Comparison of ENCODE assay signal across 6 cellular contexts in the genomic region with DNA sequence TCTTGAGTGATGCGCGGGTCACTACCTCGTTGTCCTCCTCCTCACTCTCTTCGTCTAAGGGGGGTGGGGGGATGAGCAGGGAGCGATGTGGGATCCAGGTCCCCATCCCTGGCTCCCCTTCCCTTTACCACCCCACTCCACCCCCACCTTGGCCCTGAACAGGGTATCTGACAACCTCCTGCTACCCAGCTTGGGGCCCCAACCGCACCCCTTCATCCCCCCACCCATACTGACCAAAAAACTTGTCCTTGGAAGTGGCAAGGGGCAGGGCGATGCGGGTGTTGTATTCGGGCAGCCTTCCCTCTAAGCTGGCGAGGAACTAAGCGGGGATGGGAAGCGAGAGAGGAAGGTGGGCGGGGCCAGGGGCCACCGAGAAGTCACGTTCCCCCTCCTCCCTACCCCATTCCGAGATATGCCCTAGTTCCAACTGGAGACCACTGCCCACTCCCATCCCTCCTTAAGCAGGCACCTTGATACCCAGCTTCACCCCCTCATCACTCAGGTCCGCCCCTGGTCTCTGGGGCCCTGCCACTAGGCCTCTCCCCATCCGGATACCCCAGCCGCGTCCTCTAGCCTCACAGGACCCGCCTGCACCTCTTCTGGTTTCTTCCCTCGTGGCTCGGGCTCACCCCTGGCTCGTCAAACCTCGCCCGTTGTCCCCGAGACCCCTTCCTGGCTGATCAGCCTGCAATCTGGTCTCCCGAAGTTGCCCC. TPM values are rescaled to one million over a fixed set of nuclear protein-coding genes. Genes with fewer than 3 reads are reported as not detected.
DNase-seq lines count a peak whose midpoint lies in the region; ATAC-seq and TF ChIP-seq lines count a peak whose summit lies in the region.

No MANE protein-coding gene starts in this region.

- no peak for ATAC-seq in activated CD8-positive, alpha-beta memory T cell treated with anti-CD3 and anti-CD28 coated beads, Interleukin-2, amount 10 ng/mL, durations not matched to agents 7 days and 5 days

- H3K9me3 Mint-ChIP-seq in HFFc6 (no peaks in the 10 kb centered on the region), progenitor cell of endocrine pancreas (ENCODE audit: low read depth) (no peaks in the 10 kb centered on the region)
- no peaks in the 10 kb centered on the region for H3K9me3 Mint-ChIP-seq in dendritic cell treated with granulocyte-macrophage colony-stimulating factor and Interleukin-4, amounts not matched to agents 40 ng/mL and 50 ng/mL, for 4 days
- H3K9me3 Mint-ChIP-seq in activated CD8-positive, alpha-beta memory T cell treated with anti-CD3 and anti-CD28 coated beads, Interleukin-2, amount 10 ng/mL, durations not matched to agents 7 days and 5 days (ENCODE audit: low read depth): no peaks in the 10 kb centered on the region

- H3K27me3 Mint-ChIP-seq in HFFc6 (ENCODE audit: insufficient read depth) (peaks cover 8% of the 10 kb centered on the region; the same call in 1 of the 2 replicates), progenitor cell of endocrine pancreas (peaks cover 35% of the 10 kb centered on the region)
- peaks cover 77% of the 10 kb centered on the region for H3K27me3 Mint-ChIP-seq in dendritic cell treated with granulocyte-macrophage colony-stimulating factor and Interleukin-4, amounts not matched to agents 40 ng/mL and 50 ng/mL, for 4 days
- H3K27me3 Mint-ChIP-seq in activated CD8-positive, alpha-beta memory T cell treated with anti-CD3 and anti-CD28 coated beads, Interleukin-2, amount 10 ng/mL, durations not matched to agents 7 days and 5 days: peaks cover 73% of the 10 kb centered on the region

- CTCF ChIA-PET in activated CD8-positive, alpha-beta memory T cell treated with anti-CD3 and anti-CD28 coated beads, Interleukin-2, amount 10 ng/mL, durations not matched to agents 7 days and 5 days (lab: Charles Lee): interaction anchor here (1.2 to 5.4 kb wide), 7 partner anchors 14 to 75 kb away, joined by 3 to 61 read pairs (median 4); a partner anchor contains a TSS

- H3K4me3 Mint-ChIP-seq in HFFc6 (peak overlapping the region; percentile 84), progenitor cell of endocrine pancreas (ENCODE audit: low read depth) (peak overlapping the region; percentile 55)
- peak overlapping the region; percentile 80 for H3K4me3 Mint-ChIP-seq in dendritic cell treated with granulocyte-macrophage colony-stimulating factor and Interleukin-4, amounts not matched to agents 40 ng/mL and 50 ng/mL, for 4 days
- no peak overlapping the region for H3K4me3 Mint-ChIP-seq in activated CD8-positive, alpha-beta memory T cell treated with anti-CD3 and anti-CD28 coated beads, Interleukin-2, amount 10 ng/mL, durations not matched to agents 7 days and 5 days

- H3K27ac Mint-ChIP-seq in HFFc6 (no peak overlapping the region; the same call in 1 of the 2 replicates), progenitor cell of endocrine pancreas (peak overlapping the region; percentile 62)
- peak overlapping the region; percentile 37 for H3K27ac Mint-ChIP-seq in dendritic cell treated with granulocyte-macrophage colony-stimulating factor and Interleukin-4, amounts not matched to agents 40 ng/mL and 50 ng/mL, for 4 days
- H3K27ac Mint-ChIP-seq in activated CD8-positive, alpha-beta memory T cell treated with anti-CD3 and anti-CD28 coated beads, Interleukin-2, amount 10 ng/mL, durations not matched to agents 7 days and 5 days: no peak overlapping the region

- H3K36me3 Mint-ChIP-seq in HFFc6 (ENCODE audit: low read depth) (no peaks in the 10 kb centered on the region), progenitor cell of endocrine pancreas (ENCODE audit: insufficient read depth) (no peaks in the 10 kb centered on the region)
- no peaks in the 10 kb centered on the region for H3K36me3 Mint-ChIP-seq in dendritic cell treated with granulocyte-macrophage colony-stimulating factor and Interleukin-4, amounts not matched to agents 40 ng/mL and 50 ng/mL, for 4 days (ENCODE audit: low read depth)
- H3K36me3 Mint-ChIP-seq in activated CD8-positive, alpha-beta memory T cell treated with anti-CD3 and anti-CD28 coated beads, Interleukin-2, amount 10 ng/mL, durations not matched to agents 7 days and 5 days: no peaks in the 10 kb centered on the region

- no peak for TF ChIP-seq CTCF in HFFc6 (IDR thresholded peaks at IDR 0.05)
- TF ChIP-seq CTCF in progenitor cell of endocrine pancreas (IDR thresholded peaks at IDR 0.05; ENCODE audit: unreplicated experiment): no peak

- peaks cover 10% of the 10 kb centered on the region for H3K4me1 Mint-ChIP-seq in HFFc6 (ENCODE audit: low read depth)
- peaks cover 54% of the 10 kb centered on the region for H3K4me1 Mint-ChIP-seq in dendritic cell treated with granulocyte-macrophage colony-stimulating factor and Interleukin-4, amounts not matched to agents 40 ng/mL and 50 ng/mL, for 4 days (ENCODE audit: low read depth)
- peaks cover 9% of the 10 kb centered on the region for H3K4me1 Mint-ChIP-seq in progenitor cell of endocrine pancreas (ENCODE audit: low read depth)
- peaks cover 28% of the 10 kb centered on the region for H3K4me1 Mint-ChIP-seq in activated CD8-positive, alpha-beta memory T cell treated with anti-CD3 and anti-CD28 coated beads, Interleukin-2, amount 10 ng/mL, durations not matched to agents 7 days and 5 days

- intact Hi-C loops in dendritic cell treated with granulocyte-macrophage colony-stimulating factor and Interleukin-4, amounts not matched to agents 40 ng/mL and 50 ng/mL, for 4 days (cut with micrococcal nuclease): no loop called here

- no peak for DNase-seq in HFFc6
- DNase-seq in progenitor cell of endocrine pancreas (ENCODE audit: low spot score, unreplicated experiment): no peak
- DNase-seq in activated CD8-positive, alpha-beta memory T cell treated with anti-CD3 and anti-CD28 coated beads, Interleukin-2, amount 10 ng/mL, durations not matched to agents 7 days and 5 days: no peak
- no peak for DNase-seq in epidermal melanocyte (ENCODE audit: insufficient read length, low spot score)
- no peak for DNase-seq in dermis blood vessel endothelial cell

RNA-seq across cellular contexts. Expression of a gene that starts 1.9 kb away (rescaled TPM):
- total RNA-seq in HFFc6 (2021; fragmentation: NEBNext Ultra II Directional; extraction: Animal tissue kit (Norgen Biotek cat#: 25700)): 10 to 100 TPM in 1 of 6 experiments, 1 to 10 TPM in 5; 7.3 to 11.7 (median 8.9) TPM
- 266 and 284 TPM in 2 replicates for total RNA-seq in progenitor cell of endocrine pancreas
- total RNA-seq in activated CD8-positive, alpha-beta memory T cell treated with anti-CD3 and anti-CD28 coated beads, Interleukin-2, amount 10 ng/mL, durations not matched to agents 7 days and 5 days: not detected
- total RNA-seq in dermis blood vessel endothelial cell: 2.1 and 4.3 TPM in 2 replicates

RNA-seq across cellular contexts. Expression of a gene that starts 13.9 kb away (rescaled TPM):
- 1 to 10 TPM in 1 of 6 experiments, under 1 TPM in 4, not detected in 1; 0.16 to 1.1 (median 0.60) TPM for total RNA-seq in HFFc6 (2021; fragmentation: NEBNext Ultra II Directional; extraction: Animal tissue kit (Norgen Biotek cat#: 25700))
- total RNA-seq in progenitor cell of endocrine pancreas (1.8 and 2.2 TPM in 2 replicates), dermis blood vessel endothelial cell (0.05 TPM in 1 of 2 replicates, not detected in the other)
- total RNA-seq in activated CD8-positive, alpha-beta memory T cell treated with anti-CD3 and anti-CD28 coated beads, Interleukin-2, amount 10 ng/mL, durations not matched to agents 7 days and 5 days: under 1 TPM; 0.15 to 0.54 TPM

RNA-seq across cellular contexts. Expression of a gene that starts 14.4 kb away (rescaled TPM):
- total RNA-seq in HFFc6 (2021; fragmentation: NEBNext Ultra II Directional; extraction: Animal tissue kit (Norgen Biotek cat#: 25700)): 100 to 1,000 TPM; 367 to 460 (median 388) TPM
- total RNA-seq in progenitor cell of endocrine pancreas (409 and 437 TPM in 2 replicates), dermis blood vessel endothelial cell (117 and 310 TPM in 2 replicates)
- 100 to 1,000 TPM; 278 to 306 TPM for total RNA-seq in activated CD8-positive, alpha-beta memory T cell treated with anti-CD3 and anti-CD28 coated beads, Interleukin-2, amount 10 ng/mL, durations not matched to agents 7 days and 5 days

RNA-seq across cellular contexts. Expression of a gene that starts 36.9 kb away (rescaled TPM):
- total RNA-seq in HFFc6 (2021; fragmentation: NEBNext Ultra II Directional; extraction: Animal tissue kit (Norgen Biotek cat#: 25700)): 1 to 10 TPM; 6.1 to 8.3 (median 7.1) TPM
- 53.6 and 56.7 TPM in 2 replicates for total RNA-seq in progenitor cell of endocrine pancreas
- 1 to 10 TPM; 8.1 to 9.1 TPM for total RNA-seq in activated CD8-positive, alpha-beta memory T cell treated with anti-CD3 and anti-CD28 coated beads, Interleukin-2, amount 10 ng/mL, durations not matched to agents 7 days and 5 days
- total RNA-seq in dermis blood vessel endothelial cell: 6.0 and 8.2 TPM in 2 replicates

RNA-seq across cellular contexts. Expression of a gene that starts 46.6 kb away (rescaled TPM):
- 1 to 10 TPM; 1.2 to 2.2 (median 1.6) TPM for total RNA-seq in HFFc6 (2021; fragmentation: NEBNext Ultra II Directional; extraction: Animal tissue kit (Norgen Biotek cat#: 25700))
- total RNA-seq in progenitor cell of endocrine pancreas (3.2 and 3.3 TPM in 2 replicates), dermis blood vessel endothelial cell (0.79 and 0.85 TPM in 2 replicates)
- 1 to 10 TPM; 2.6 to 3.9 TPM for total RNA-seq in activated CD8-positive, alpha-beta memory T cell treated with anti-CD3 and anti-CD28 coated beads, Interleukin-2, amount 10 ng/mL, durations not matched to agents 7 days and 5 days

Comparison
In these comparisons a context has a peak if more than half of its experiments do, and no peak if none do; other contexts are left out.
1. H3K27ac Mint-ChIP-seq: peak in dendritic cell treated with granulocyte-macrophage colony-stimulating factor and Interleukin-4, amounts not matched to agents 40 ng/mL and 50 ng/mL, for 4 days (single experiment) and progenitor cell of endocrine pancreas (single experiment); none in HFFc6 (single experiment) and activated CD8-positive, alpha-beta memory T cell treated with anti-CD3 and anti-CD28 coated beads, Interleukin-2, amount 10 ng/mL, durations not matched to agents 7 days and 5 days (single experiment).
2. RNA of a gene that starts 1.9 kb away (total RNA-seq): 266 to 284 TPM in progenitor cell of endocrine pancreas; 7.3 to 11.7 TPM in HFFc6, 2.1 to 4.3 TPM in dermis blood vessel endothelial cell and not detected in activated CD8-positive, alpha-beta memory T cell treated with anti-CD3 and anti-CD28 coated beads, Interleukin-2, amount 10 ng/mL, durations not matched to agents 7 days and 5 days; every median in the first group is over 10 times any median in the second.